ENCODE assay signal across 1 cellular context in genomic region chr2:27584597-27584996, GRCh38.
TF ChIP-seq lines count a peak whose summit lies in the region.

No MANE protein-coding gene starts in this region.

TF ChIP-seq in H1, 55 proteins besides CTCF, POLR2A, EP300 and RAD21:
- no peak for TF ChIP-seq YY1 (IDR thresholded peaks at IDR 0.05; ENCODE audit: low read depth, low read length)
- no peak for TF ChIP-seq BRCA1 (IDR thresholded peaks at IDR 0.05; ENCODE audit: low read depth, low read length)
- no peak for TF ChIP-seq POU5F1 (IDR thresholded peaks at IDR 0.05; ENCODE audit: low read depth, low read length)
- TF ChIP-seq SIX5 (IDR thresholded peaks at IDR 0.05; ENCODE audit: low read depth, low read length) = no peak
- no peak for TF ChIP-seq RXRA (IDR thresholded peaks at IDR 0.05; ENCODE audit: insufficient read depth, low read depth, low read length)
- TF ChIP-seq KDM4A (IDR thresholded peaks at IDR 0.05; ENCODE audit: low read depth, low read length, severe bottlenecking) = no peak
- TF ChIP-seq SIN3A (conservative IDR thresholded peaks at IDR 0.05 in 1 of 2, IDR thresholded peaks at IDR 0.05 in 1 of 2; ENCODE audit: low read depth in 1 of 2, low read length in 2 of 2) = no peak
- TF ChIP-seq EZH2 (IDR thresholded peaks at IDR 0.05; ENCODE audit: low read depth, low read length, severe bottlenecking) = no peak
